Comparison of ENCODE assay signal across 18 cellular contexts in the genomic region with DNA sequence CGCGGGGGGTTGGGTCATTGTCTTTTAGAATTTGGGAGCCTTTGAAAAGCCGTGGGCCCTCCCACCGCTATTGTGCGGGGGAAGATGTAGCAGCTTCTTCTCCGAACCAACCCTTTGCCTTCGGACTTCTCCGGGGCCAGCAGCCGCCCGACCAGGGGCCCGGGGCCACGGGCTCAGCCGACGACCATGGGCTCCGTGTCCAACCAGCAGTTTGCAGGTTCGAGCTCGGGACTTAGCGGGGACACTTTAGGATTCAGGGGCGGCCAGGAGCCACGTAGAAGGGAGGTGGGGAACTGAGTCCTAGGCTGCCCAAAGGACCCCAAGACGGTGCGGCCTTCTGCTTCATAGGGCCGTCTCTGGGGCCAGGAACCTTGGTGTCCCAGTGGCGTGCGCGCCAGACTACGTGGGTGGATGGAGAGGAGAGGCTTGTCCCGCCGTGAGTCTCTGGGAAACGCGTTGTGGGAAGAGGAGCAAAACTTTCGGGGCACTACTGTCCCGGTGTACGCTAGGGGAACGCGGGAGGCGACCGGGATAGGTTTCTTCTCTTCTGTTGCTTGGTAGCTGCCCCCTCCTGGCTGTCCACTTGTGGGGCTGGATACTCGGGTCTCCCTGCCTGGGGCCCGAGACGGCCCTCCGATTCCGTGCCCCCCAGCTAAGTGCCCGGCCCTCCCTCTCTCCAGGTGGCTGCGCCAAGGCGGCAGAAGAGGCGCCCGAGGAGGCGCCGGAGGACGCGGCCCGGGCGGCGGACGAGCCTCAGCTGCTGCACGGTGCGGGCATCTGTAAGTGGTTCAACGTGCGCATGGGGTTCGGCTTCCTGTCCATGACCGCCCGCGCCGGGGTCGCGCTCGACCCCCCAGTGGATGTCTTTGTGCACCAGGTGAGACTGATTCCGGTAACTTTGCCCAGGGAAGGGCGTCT. TPM values are rescaled to one million over a fixed set of nuclear protein-coding genes. Genes with fewer than 3 reads are reported as not detected.
DNase-seq lines count a peak whose midpoint lies in the region; ATAC-seq, FAIRE-seq and TF ChIP-seq lines count a peak whose summit lies in the region.
"Had no signal": no experiment of that assay in that cellular context is flagged by ENCODE, and none has a peak within 500 bp of the region (broad histone marks: within the 10 kb centered on the region; RNA-seq: fewer than 3 reads in every experiment).

A gene with protein sequence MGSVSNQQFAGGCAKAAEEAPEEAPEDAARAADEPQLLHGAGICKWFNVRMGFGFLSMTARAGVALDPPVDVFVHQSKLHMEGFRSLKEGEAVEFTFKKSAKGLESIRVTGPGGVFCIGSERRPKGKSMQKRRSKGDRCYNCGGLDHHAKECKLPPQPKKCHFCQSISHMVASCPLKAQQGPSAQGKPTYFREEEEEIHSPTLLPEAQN (plus strand): TSS at position 112 of the 918 bp plus-strand sequence. CDS start 75 bp downstream, at position 187.

- peaks cover 17% of the 10 kb centered on the region for H3K4me1 ChIP-seq in HepG2 (ENCODE audit: insufficient read depth, low read length)
- H3K4me1 ChIP-seq in right cardiac atrium (ENCODE audit: control insufficient read depth, insufficient read depth, low read length), result no peaks in the 10 kb centered on the region
- H3K4me1 ChIP-seq in A673 (ENCODE audit: insufficient read depth, low read length, poor library complexity, severe bottlenecking), result no peaks in the 10 kb centered on the region
- H3K4me1 ChIP-seq: lower lobe of right lung had no signal

- ATAC-seq in WTC11 (no peak), HepG2 (peak; percentile 45), right cardiac atrium (no peak)
- no peak for ATAC-seq in stimulated activated naive CD8-positive, alpha-beta T cell treated with anti-CD3 and anti-CD28 coated beads, Interleukin-15, amount 100 ng/mL, for 72 hours
- ATAC-seq: activated T-cell treated with anti-CD3 and anti-CD28 coated beads, Interleukin-2, amount 50 U/mL, for 4 hours; lower lobe of right lung had no signal

- CTCF ChIA-PET in activated naive CD4-positive, alpha-beta T cell treated with anti-CD3 and anti-CD28 coated beads, Interleukin-2, amount 10 ng/mL, durations not matched to agents 7 days and 5 days (lab: Charles Lee), result interaction anchor here (1.2 kb wide), 1 partner anchor 14 kb away, joined by 3 read pairs; no protein-coding TSS in a partner anchor
- CTCF ChIA-PET in WTC11 (lab: Charles Lee), result interaction anchor here (0.5 to 2.0 kb wide), 15 partner anchors 8 to 177 kb away, joined by 3 to 15 read pairs (median 7); a partner anchor contains a TSS
- CTCF ChIA-PET in HepG2 (lab: Yijun Ruan, JAX; ENCODE audit: low intra/inter-chr PET ratio, low total read pairs), result no interaction called here
- CTCF ChIA-PET in A673 (lab: Charles Lee), result interaction anchor here (1.5 kb wide), 1 partner anchor 9 kb away, joined by 8 read pairs; no protein-coding TSS in a partner anchor

- no peak for TF ChIP-seq RAD21 in HepG2 (CRISPR knock-in tag; IDR thresholded peaks at IDR 0.05)

- TF ChIP-seq EP300 in HepG2 (IDR thresholded peaks at IDR 0.05; ENCODE audit: low read depth in 2 of 2, low read length in 2 of 2) (no peak), HepG2 (CRISPR knock-in tag; IDR thresholded peaks at IDR 0.05; ENCODE audit: borderline replicate concordance) (no peak)

- peak within 1 kb of the TSS; percentile 1 for H3K4me3 Mint-ChIP-seq in activated naive CD4-positive, alpha-beta T cell treated with anti-CD3 and anti-CD28 coated beads, Interleukin-2, amount 50 U/mL, for 24 hours
- no peak within 1 kb of the TSS for H3K4me3 Mint-ChIP-seq in activated naive CD4-positive, alpha-beta T cell treated with anti-CD3 and anti-CD28 coated beads, Interleukin-2, amount 10 ng/mL, durations not matched to agents 7 days and 5 days
- H3K4me3 Mint-ChIP-seq in WTC11 (peak within 1 kb of the TSS; percentile 98), chondrocyte (ENCODE audit: unreplicated experiment) (no peak within 1 kb of the TSS)
- peak within 1 kb of the TSS; percentile 4 to 22 for H3K4me3 Mint-ChIP-seq in stimulated activated naive CD8-positive, alpha-beta T cell treated with anti-CD3 and anti-CD28 coated beads, Interleukin-15, amount 100 ng/mL, for 72 hours
- H3K4me3 Mint-ChIP-seq: activated T-cell treated with anti-CD3 and anti-CD28 coated beads, Interleukin-2, amount 50 U/mL, for 4 hours had no signal

- H3K9me3 ChIP-seq in HepG2 (ENCODE audit: low read length) (no peaks in the 10 kb centered on the region), right cardiac atrium (ENCODE audit: control insufficient read depth, low read length) (no peaks in the 10 kb centered on the region), A673 (ENCODE audit: low read depth, low read length, poor library complexity, severe bottlenecking) (no peaks in the 10 kb centered on the region)
- H3K9me3 ChIP-seq: esophagus squamous epithelium, lower lobe of right lung had no signal

- no peak within 1 kb of the TSS; a peak in 1 of 6 replicates for H3K4me3 ChIP-seq in HepG2 (replicated peaks in 1 of 3; ENCODE audit: insufficient read depth in 1 of 3, low read depth in 2 of 3, low read length in 3 of 3)
- H3K4me3 ChIP-seq in right cardiac atrium (ENCODE audit: low read length), result no peak within 1 kb of the TSS
- no peak within 1 kb of the TSS for H3K4me3 ChIP-seq in A673 (ENCODE audit: low read depth, low read length, poor library complexity, severe bottlenecking)
- H3K4me3 ChIP-seq: coronary artery, esophagus squamous epithelium, lower lobe of right lung had no signal

- H3K36me3 Mint-ChIP-seq in activated naive CD4-positive, alpha-beta T cell treated with anti-CD3 and anti-CD28 coated beads, Interleukin-2, amount 50 U/mL, for 24 hours, result no peaks in the 10 kb centered on the region
- H3K36me3 Mint-ChIP-seq in activated naive CD4-positive, alpha-beta T cell treated with anti-CD3 and anti-CD28 coated beads, Interleukin-2, amount 10 ng/mL, durations not matched to agents 7 days and 5 days, result no peaks in the 10 kb centered on the region
- H3K36me3 Mint-ChIP-seq in WTC11 (peaks cover 45% of the 10 kb centered on the region), chondrocyte (ENCODE audit: low read depth) (no peaks in the 10 kb centered on the region)

- peaks cover 25% of the 10 kb centered on the region for H3K4me1 Mint-ChIP-seq in activated naive CD4-positive, alpha-beta T cell treated with anti-CD3 and anti-CD28 coated beads, Interleukin-2, amount 50 U/mL, for 24 hours
- peaks cover 18% of the 10 kb centered on the region for H3K4me1 Mint-ChIP-seq in activated naive CD4-positive, alpha-beta T cell treated with anti-CD3 and anti-CD28 coated beads, Interleukin-2, amount 10 ng/mL, durations not matched to agents 7 days and 5 days
- H3K4me1 Mint-ChIP-seq in WTC11 (peaks cover 54% of the 10 kb centered on the region), chondrocyte (ENCODE audit: low read depth) (peaks cover 11% of the 10 kb centered on the region)
- peaks cover 34% of the 10 kb centered on the region for H3K4me1 Mint-ChIP-seq in stimulated activated naive CD8-positive, alpha-beta T cell treated with anti-CD3 and anti-CD28 coated beads, Interleukin-15, amount 100 ng/mL, for 72 hours

- peak within 1 kb of the TSS; percentile 30 for H3K27ac Mint-ChIP-seq in activated naive CD4-positive, alpha-beta T cell treated with anti-CD3 and anti-CD28 coated beads, Interleukin-2, amount 50 U/mL, for 24 hours
- H3K27ac Mint-ChIP-seq in activated naive CD4-positive, alpha-beta T cell treated with anti-CD3 and anti-CD28 coated beads, Interleukin-2, amount 10 ng/mL, durations not matched to agents 7 days and 5 days, result no peak within 1 kb of the TSS
- peak within 1 kb of the TSS; percentile 99 for H3K27ac Mint-ChIP-seq in WTC11
- H3K27ac Mint-ChIP-seq in stimulated activated naive CD8-positive, alpha-beta T cell treated with anti-CD3 and anti-CD28 coated beads, Interleukin-15, amount 100 ng/mL, for 72 hours, result no peak within 1 kb of the TSS
- H3K27ac Mint-ChIP-seq in chondrocyte (ENCODE audit: unreplicated experiment), result no peak within 1 kb of the TSS
- H3K27ac Mint-ChIP-seq: T-helper 2 cell treated with Interferon-gamma antibody and Interleukin-4, amounts not matched to agents 5 μg/mL and 100 μg/mL, for 36 hours had no signal

- peaks cover 7 to 32% of the 10 kb centered on the region in 2 experiments; a peak in 4 of 5 replicates for H3K27me3 ChIP-seq in HepG2 (ENCODE audit: control insufficient read depth in 1 of 2, insufficient read depth in 2 of 2, low read length in 2 of 2)
- H3K27me3 ChIP-seq in right cardiac atrium (ENCODE audit: control insufficient read depth, insufficient read depth), result peaks cover 4% of the 10 kb centered on the region
- peaks cover 78% of the 10 kb centered on the region for H3K27me3 ChIP-seq in A673 (replicated peaks; ENCODE audit: insufficient read depth, low read depth, low read length, poor library complexity)

- no peak within 1 kb of the TSS for H3K9ac ChIP-seq in HepG2 (ENCODE audit: insufficient read depth, low read depth, low read length)

- H3K79me2 ChIP-seq in HepG2 (ENCODE audit: insufficient read depth, low read length), result no peaks in the 10 kb centered on the region

- no peak within 1 kb of the TSS for H2AFZ ChIP-seq in HepG2 (ENCODE audit: low read length)

- H3K9me3 Mint-ChIP-seq in activated naive CD4-positive, alpha-beta T cell treated with anti-CD3 and anti-CD28 coated beads, Interleukin-2, amount 50 U/mL, for 24 hours, result no peaks in the 10 kb centered on the region
- no peaks in the 10 kb centered on the region for H3K9me3 Mint-ChIP-seq in activated naive CD4-positive, alpha-beta T cell treated with anti-CD3 and anti-CD28 coated beads, Interleukin-2, amount 10 ng/mL, durations not matched to agents 7 days and 5 days
- H3K9me3 Mint-ChIP-seq in WTC11 (no peaks in the 10 kb centered on the region), chondrocyte (ENCODE audit: low read depth) (no peaks in the 10 kb centered on the region)
- H3K9me3 Mint-ChIP-seq in stimulated activated naive CD8-positive, alpha-beta T cell treated with anti-CD3 and anti-CD28 coated beads, Interleukin-15, amount 100 ng/mL, for 72 hours, result no peaks in the 10 kb centered on the region
- H3K9me3 Mint-ChIP-seq: activated T-cell treated with anti-CD3 and anti-CD28 coated beads, Interleukin-2, amount 50 U/mL, for 4 hours; T-helper 2 cell treated with Interferon-gamma antibody and Interleukin-4, amounts not matched to agents 5 μg/mL and 100 μg/mL, for 36 hours had no signal

- H3K27me3 Mint-ChIP-seq in activated naive CD4-positive, alpha-beta T cell treated with anti-CD3 and anti-CD28 coated beads, Interleukin-2, amount 50 U/mL, for 24 hours, result peaks cover 31% of the 10 kb centered on the region
- H3K27me3 Mint-ChIP-seq in activated naive CD4-positive, alpha-beta T cell treated with anti-CD3 and anti-CD28 coated beads, Interleukin-2, amount 10 ng/mL, durations not matched to agents 7 days and 5 days, result peaks cover 77% of the 10 kb centered on the region
- no peaks in the 10 kb centered on the region; the same call in 1 of the 2 replicates for H3K27me3 Mint-ChIP-seq in WTC11 (ENCODE audit: low read depth)
- peaks cover 74% of the 10 kb centered on the region for H3K27me3 Mint-ChIP-seq in stimulated activated naive CD8-positive, alpha-beta T cell treated with anti-CD3 and anti-CD28 coated beads, Interleukin-15, amount 100 ng/mL, for 72 hours
- H3K27me3 Mint-ChIP-seq in chondrocyte (ENCODE audit: low read depth), result peaks cover 58% of the 10 kb centered on the region

- H3K36me3 ChIP-seq in HepG2 (replicated peaks in 1 of 2; ENCODE audit: control insufficient read depth in 1 of 2, insufficient read depth in 2 of 2, low read length in 2 of 2) (no peaks in the 10 kb centered on the region), A673 (ENCODE audit: insufficient read depth, low read length, poor library complexity, severe bottlenecking) (no peaks in the 10 kb centered on the region)
- H3K36me3 ChIP-seq: esophagus squamous epithelium, lower lobe of right lung had no signal

- POLR2A ChIA-PET in WTC11 (lab: Charles Lee), result interaction anchor here (0.5 to 3.2 kb wide), 12 partner anchors 9 to 376 kb away, joined by 3 to 35 read pairs (median 4); a partner anchor contains a TSS
- POLR2A ChIA-PET in HepG2 (lab: Yijun Ruan, JAX), result interaction anchor here (0.8 kb wide), 1 partner anchor 21 kb away, joined by 3 read pairs; a partner anchor contains a TSS
- POLR2A ChIA-PET in A673 (lab: Charles Lee; ENCODE audit: low non-redundant PET), result no interaction called here

- no peak within 1 kb of the TSS for H3K27ac ChIP-seq in HepG2 (ENCODE audit: extremely low read length, insufficient read depth, low read length)
- no peak within 1 kb of the TSS for H3K27ac ChIP-seq in right cardiac atrium (ENCODE audit: low read length)
- no peak within 1 kb of the TSS for H3K27ac ChIP-seq in A673 (ENCODE audit: low read depth, low read length, poor library complexity, severe bottlenecking)
- H3K27ac ChIP-seq: coronary artery, esophagus squamous epithelium, lower lobe of right lung had no signal

- TF ChIP-seq CTCF in WTC11 (IDR thresholded peaks at IDR 0.05) (no peak), HepG2 (CRISPR knock-in tag; IDR thresholded peaks at IDR 0.05) (no peak), chondrocyte (IDR thresholded peaks at IDR 0.05) (no peak), A673 (conservative IDR thresholded peaks at IDR 0.05; ENCODE audit: low read depth, low read length) (no peak)

- intact Hi-C loops in HepG2 (cut with micrococcal nuclease; ENCODE audit: unreplicated experiment) (no loop called here), right cardiac atrium (cut with DNase I) (no loop called here), A673 (cut with micrococcal nuclease; ENCODE audit: unreplicated experiment) (no loop called here)

- in situ Hi-C loops in HepG2 (cut with HindIII; ENCODE audit: extremely low pct_ligation_motif_present, low pct_unique_long_range_greater_than_20kb), result no loop called here

- H4K20me1 ChIP-seq in HepG2 (ENCODE audit: insufficient read depth, low read length), result no peaks in the 10 kb centered on the region

- no peak for TF ChIP-seq POLR2A in HepG2 (IDR thresholded peaks at IDR 0.05; ENCODE audit: insufficient read depth in 1 of 2, low read depth in 2 of 2, low read length in 2 of 2)

- 45% methylated on average over 32 of the region's 70 CpGs for WGBS in HepG2 (ENCODE audit: low lambda C conversion rate)
- WGBS in right cardiac atrium, result 3% methylated on average over 70 of the region's 70 CpGs

- no peak for DNase-seq in activated naive CD4-positive, alpha-beta T cell treated with anti-CD3 and anti-CD28 coated beads, Interleukin-2, amount 10 ng/mL, durations not matched to agents 7 days and 5 days
- DNase-seq in WTC11 (ENCODE audit: low spot score) (peak; percentile 22), HepG2 (ENCODE audit: low spot score) (no peak), chondrocyte (ENCODE audit: low spot score) (no peak), right cardiac atrium (no peak), A673 (ENCODE audit: low spot score) (no peak)
- peak in 1 of 2 donors; percentile 9 for DNase-seq in stimulated activated naive CD8-positive, alpha-beta T cell treated with anti-CD3 and anti-CD28 coated beads, Interleukin-15, amount 100 ng/mL, for 72 hours
- DNase-seq: activated CD4-positive, alpha-beta T cell treated with anti-CD3 and anti-CD28 coated beads for 4 hours; activated T-cell treated with anti-CD3 and anti-CD28 coated beads, Interleukin-2, amount 50 U/mL, for 4 hours; DMS153; esophagus squamous epithelium; lower lobe of right lung; SHP77; small intestine had no signal

- peak within 1 kb of the TSS; percentile 57; the same call in 1 of the 2 replicates for H3K4me2 ChIP-seq in HepG2 (ENCODE audit: low read depth, low read length)

- FAIRE-seq in HepG2 (lab: Jason Lieb, UNC), result no peak
- FAIRE-seq: small intestine had no signal

- BruUV-seq in HepG2 (replicated peaks; lab: Mats Ljungman, UMichigan) (no TSS peak), A673 (replicated peaks; lab: Mats Ljungman, UMichigan) (no TSS peak)

RNA-seq across cellular contexts. Expression of the gene that starts here (rescaled TPM):
- 1,150 to 1,251 TPM (median 1,185 TPM) in 3 replicates for total RNA-seq in WTC11 (2021)
- total RNA-seq in HepG2 (2016; rRNA removed; fragmentation: Illumina TruSeq; extraction: Trizol), result 0.04 TPM in 1 of 2 replicates, not detected in the other
- total RNA-seq in HepG2 (2016; cell fraction: cytosol; rRNA removed; fragmentation: Illumina TruSeq; extraction: Trizol; ENCODE audit: low read depth), result not detected in 2 replicates
- total RNA-seq in HepG2 (2016; cell fraction: insoluble cytoplasmic fraction; rRNA removed; fragmentation: Illumina TruSeq; extraction: Trizol), result 0.02 TPM in 1 of 2 replicates, not detected in the other
- total RNA-seq in HepG2 (2016; cell fraction: membrane; rRNA removed; fragmentation: Illumina TruSeq; extraction: Trizol), result not detected in 2 replicates
- total RNA-seq in HepG2 (2016; cell fraction: nucleus; rRNA removed; fragmentation: Illumina TruSeq; extraction: Trizol), result not detected in 2 replicates
- 0.01 TPM in 1 of 2 replicates, not detected in the other for polyA plus RNA-seq in HepG2 (2011; rRNA removed)
- 0.01 TPM in 1 of 2 replicates, not detected in the other for polyA plus RNA-seq in HepG2 (2011; cell fraction: cytosol; rRNA removed)
- 0.05 and 0.07 TPM in 2 replicates for polyA plus RNA-seq in HepG2 (2011; cell fraction: nucleus; rRNA removed)
- polyA plus RNA-seq in HepG2 (2012), result 0.05 TPM in 1 of 2 replicates, not detected in the other
- polyA plus RNA-seq in HepG2 (2016; cell fraction: cytosol; fragmentation: Illumina TruSeq; extraction: Trizol; ENCODE audit: low read depth), result not detected in 2 replicates
- not detected in 2 replicates for polyA plus RNA-seq in HepG2 (2016; cell fraction: insoluble cytoplasmic fraction; fragmentation: Illumina TruSeq; extraction: Trizol; ENCODE audit: low read depth)
- polyA plus RNA-seq in HepG2 (2016; cell fraction: membrane; fragmentation: Illumina TruSeq; extraction: Trizol; ENCODE audit: low read depth), result not detected in 2 replicates
- not detected in 2 replicates for polyA plus RNA-seq in HepG2 (2016; cell fraction: nucleus; fragmentation: Illumina TruSeq; extraction: Trizol; ENCODE audit: insufficient read depth, low read depth)
- polyA minus RNA-seq in HepG2 (2011; rRNA and poly(A)+ RNA removed; ENCODE audit: low replicate concordance), result 0.04 TPM in 1 of 2 replicates, not detected in the other
- not detected in 2 replicates for polyA minus RNA-seq in HepG2 (2011; cell fraction: cytosol; rRNA and poly(A)+ RNA removed)
- not detected in 2 replicates for polyA minus RNA-seq in HepG2 (2011; cell fraction: nucleus; rRNA and poly(A)+ RNA removed)
- total RNA-seq in chondrocyte, result not detected in 3 replicates
- total RNA-seq in right cardiac atrium, result not detected
- not detected for polyA plus RNA-seq in right cardiac atrium
- 0.15 and 0.39 TPM in 2 replicates for total RNA-seq in A673 (2021)
- total RNA-seq: esophagus squamous epithelium, lower lobe of right lung, osteocyte had no signal
- polyA plus RNA-seq: small intestine had no signal

Comparison
In these comparisons a context has a peak if more than half of its experiments do, and no peak if none do; other contexts are left out.
1. RNA of the gene that starts here (total RNA-seq): 1,150 to 1,251 TPM in WTC11; 0.15 to 0.39 TPM in A673, 0.02 to 0.04 TPM in HepG2, not detected in chondrocyte and not detected in right cardiac atrium; every median in the first group is over 100 times any median in the second.
2. H3K27ac Mint-ChIP-seq: peak in activated naive CD4-positive, alpha-beta T cell treated with anti-CD3 and anti-CD28 coated beads, Interleukin-2, amount 50 U/mL, for 24 hours (single experiment) and WTC11 (single experiment); none in activated naive CD4-positive, alpha-beta T cell treated with anti-CD3 and anti-CD28 coated beads, Interleukin-2, amount 10 ng/mL, durations not matched to agents 7 days and 5 days (single experiment), stimulated activated naive CD8-positive, alpha-beta T cell treated with anti-CD3 and anti-CD28 coated beads, Interleukin-15, amount 100 ng/mL, for 72 hours (0 of 2) and chondrocyte (single experiment).
3. H3K4me3 Mint-ChIP-seq: peak in activated naive CD4-positive, alpha-beta T cell treated with anti-CD3 and anti-CD28 coated beads, Interleukin-2, amount 50 U/mL, for 24 hours (single experiment), WTC11 (single experiment) and stimulated activated naive CD8-positive, alpha-beta T cell treated with anti-CD3 and anti-CD28 coated beads, Interleukin-15, amount 100 ng/mL, for 72 hours (2 of 2); none in activated naive CD4-positive, alpha-beta T cell treated with anti-CD3 and anti-CD28 coated beads, Interleukin-2, amount 10 ng/mL, durations not matched to agents 7 days and 5 days (single experiment) and chondrocyte (single experiment).
4. Peak in ATAC-seq and H3K4me2 ChIP-seq in HepG2; RNA of the gene not detected or under 1 TPM.